26 cellular contexts compared by ENCODE assay signal in genomic region chr15:37072181-37072580, GRCh38. TPM values are rescaled to one million over a fixed set of nuclear protein-coding genes. Genes with fewer than 3 reads are reported as not detected.
"Had no signal": no experiment of that assay in that cellular context is flagged by ENCODE, and none has a peak within 500 bp of the region (broad histone marks: within the 10 kb centered on the region; RNA-seq: fewer than 3 reads in every experiment).

No MANE protein-coding gene starts in this region.

- ATAC-seq: activated CD4-positive, alpha-beta T cell treated with anti-CD3 and anti-CD28 coated beads for 36 hours; activated naive CD4-positive, alpha-beta T cell treated with anti-CD3 and anti-CD28 coated beads, Interleukin-2, amount 50 U/mL, for 72 hours; activated T-helper 17 cell treated with anti-CD3 and anti-CD28 coated beads, Interleukin-2, amount 50 U/mL, for 72 hours; upper lobe of right lung had no signal

- H3K27me3 Mint-ChIP-seq: activated B cell treated with CpG ODN at 0.5 μM for 24 hours had no signal

- H3K9me3 ChIP-seq: ascending aorta, breast epithelium, colonic mucosa, esophagus muscularis mucosa, heart left ventricle, thyroid gland, upper lobe of right lung had no signal

- H3K9me3 Mint-ChIP-seq: activated B cell treated with CpG ODN at 0.5 μM for 24 hours; activated T-cell treated with anti-CD3 and anti-CD28 coated beads, Interleukin-2, amount 50 U/mL, for 24 hours; activated T-helper 17 cell treated with anti-CD3 and anti-CD28 coated beads, Interleukin-2, amount 50 U/mL, for 72 hours; memory B cell; neural crest cell; stimulated activated naive CD8-positive, alpha-beta T cell treated with anti-CD3 and anti-CD28 coated beads, Interleukin-15, Interleukin-2, amounts not matched to agents 100 ng/mL and 50 ng/mL, for 24 hours had no signal

- H3K36me3 ChIP-seq: breast epithelium, colonic mucosa, thyroid gland had no signal

- H3K36me3 Mint-ChIP-seq: activated naive CD4-positive, alpha-beta T cell treated with anti-CD3 and anti-CD28 coated beads, Interleukin-2, amount 50 U/mL, for 72 hours; memory B cell; naive B cell had no signal

- H3K27ac Mint-ChIP-seq: activated B cell treated with CpG ODN at 0.5 μM for 24 hours; activated CD4-positive, alpha-beta T cell treated with anti-CD3 and anti-CD28 coated beads for 36 hours; activated naive CD4-positive, alpha-beta T cell treated with anti-CD3 and anti-CD28 coated beads, Interleukin-2, amount 50 U/mL, for 72 hours; activated T-cell treated with anti-CD3 and anti-CD28 coated beads, Interleukin-2, amount 50 U/mL, for 24 hours; activated T-helper 17 cell treated with anti-CD3 and anti-CD28 coated beads, Interleukin-2, amount 50 U/mL, for 72 hours; memory B cell; naive B cell; stimulated activated naive CD8-positive, alpha-beta T cell treated with anti-CD3 and anti-CD28 coated beads, Interleukin-15, Interleukin-2, amounts not matched to agents 100 ng/mL and 50 ng/mL, for 24 hours had no signal

- H3K4me3 ChIP-seq: ascending aorta, breast epithelium, colonic mucosa, dorsolateral prefrontal cortex, esophagus muscularis mucosa, heart left ventricle, thyroid gland, upper lobe of right lung had no signal

- FAIRE-seq: islet of Langerhans had no signal

- H3K4me1 ChIP-seq: ascending aorta, breast epithelium, colonic mucosa, thyroid gland, upper lobe of right lung had no signal

- H3K27me3 ChIP-seq: ascending aorta, breast epithelium, colonic mucosa, esophagus muscularis mucosa, heart left ventricle, thyroid gland, upper lobe of right lung had no signal

- H3K4me3 Mint-ChIP-seq: activated B cell treated with CpG ODN at 0.5 μM for 24 hours; activated CD4-positive, alpha-beta T cell treated with anti-CD3 and anti-CD28 coated beads for 36 hours; activated T-cell treated with anti-CD3 and anti-CD28 coated beads, Interleukin-2, amount 50 U/mL, for 24 hours; activated T-helper 17 cell treated with anti-CD3 and anti-CD28 coated beads, Interleukin-2, amount 50 U/mL, for 72 hours; memory B cell; naive B cell; neural crest cell; stimulated activated naive CD8-positive, alpha-beta T cell treated with anti-CD3 and anti-CD28 coated beads, Interleukin-15, Interleukin-2, amounts not matched to agents 100 ng/mL and 50 ng/mL, for 24 hours had no signal

- H3K27ac ChIP-seq: ascending aorta, breast epithelium, colonic mucosa, dorsolateral prefrontal cortex, esophagus muscularis mucosa, heart left ventricle, thyroid gland, upper lobe of right lung had no signal

- H3K4me1 Mint-ChIP-seq: activated B cell treated with CpG ODN at 0.5 μM for 24 hours; activated CD4-positive, alpha-beta T cell treated with anti-CD3 and anti-CD28 coated beads for 36 hours; activated T-helper 17 cell treated with anti-CD3 and anti-CD28 coated beads, Interleukin-2, amount 50 U/mL, for 72 hours; memory B cell; naive B cell had no signal

- DNase-seq: activated B cell treated with CpG ODN at 0.5 μM for 24 hours; activated CD4-positive, alpha-beta T cell treated with anti-CD3 and anti-CD28 coated beads for 36 hours; activated CD4-positive, alpha-beta T cell treated with anti-CD3 and anti-CD28 coated beads, Interleukin-2, amount 50 U/mL, for 4 hours; activated CD8-positive, alpha-beta memory T cell treated with anti-CD3 and anti-CD28 coated beads for 24 hours; activated CD8-positive, alpha-beta memory T cell treated with anti-CD3 and anti-CD28 coated beads, Interleukin-2, amount 50 U/mL, for 4 hours; activated T-cell treated with anti-CD3 and anti-CD28 coated beads, Interleukin-2, amount 50 U/mL, for 24 hours; colonic mucosa; dorsolateral prefrontal cortex; heart left ventricle; naive B cell; occipital lobe; stimulated activated CD4-positive, alpha-beta T cell treated with anti-CD3 and anti-CD28 coated beads, Interleukin-4, amount 100 ng/mL, for 4 hours; substantia nigra; T-helper 9 cell; thyroid gland; upper lobe of right lung had no signal

RNA-seq across cellular contexts. Expression of gene MEIS2, which starts 28.2 kb away (rescaled TPM):
- total RNA-seq: activated CD4-positive, alpha-beta T cell treated with anti-CD3 and anti-CD28 coated beads for 36 hours; activated T-helper 17 cell treated with anti-CD3 and anti-CD28 coated beads, Interleukin-2, amount 50 U/mL, for 72 hours; T-helper 1 cell treated with Interleukin-12 subunit alpha and Interleukin-12 subunit beta and Interleukin-4 antibody, amounts not matched to agents 30 ng/mL and 1 ng/mL, for 36 hours had no signal
